In the genomic region with DNA sequence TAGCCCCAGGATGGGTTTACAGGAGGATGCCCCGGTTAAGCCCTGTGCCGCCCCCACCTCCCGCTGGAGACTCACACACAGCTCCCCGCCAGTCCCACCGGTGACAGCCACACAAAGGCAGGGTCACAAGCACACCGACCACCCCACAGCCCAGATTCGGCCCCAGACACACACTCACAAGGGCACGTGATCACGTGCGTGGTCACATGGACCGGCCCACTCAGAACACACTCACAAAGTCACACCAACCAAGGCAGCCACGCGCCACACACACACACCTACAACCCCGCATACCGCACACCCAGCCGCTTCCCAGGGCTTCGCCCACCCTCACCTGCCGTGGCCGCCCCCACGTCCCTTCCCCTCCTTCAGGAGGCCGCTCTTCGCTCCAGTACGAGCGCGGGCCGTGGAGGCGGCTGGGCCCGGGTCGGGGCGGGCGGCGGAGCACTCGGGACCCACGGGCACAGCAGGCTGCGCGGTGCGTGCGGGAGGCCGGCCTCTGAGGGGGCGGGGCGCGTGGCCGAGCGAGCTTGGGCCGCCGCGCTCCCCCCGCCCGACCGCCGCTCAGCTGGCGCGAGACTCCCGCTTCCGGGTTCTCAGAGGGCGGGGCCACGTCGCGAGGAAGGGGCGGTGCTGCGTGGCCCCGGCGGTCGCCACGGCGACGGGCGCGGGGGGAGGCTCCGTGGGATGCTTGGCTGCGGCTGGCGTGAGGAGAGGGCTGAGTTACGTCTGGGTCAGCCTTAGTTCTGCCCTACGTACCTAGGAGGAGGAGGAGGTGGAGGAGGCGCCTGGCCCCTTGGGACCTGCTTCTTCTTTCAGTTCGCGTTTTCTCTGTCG, we compare ENCODE assay signal across 1 cellular context.
TF ChIP-seq lines count a peak whose summit lies in the region.

A gene with protein sequence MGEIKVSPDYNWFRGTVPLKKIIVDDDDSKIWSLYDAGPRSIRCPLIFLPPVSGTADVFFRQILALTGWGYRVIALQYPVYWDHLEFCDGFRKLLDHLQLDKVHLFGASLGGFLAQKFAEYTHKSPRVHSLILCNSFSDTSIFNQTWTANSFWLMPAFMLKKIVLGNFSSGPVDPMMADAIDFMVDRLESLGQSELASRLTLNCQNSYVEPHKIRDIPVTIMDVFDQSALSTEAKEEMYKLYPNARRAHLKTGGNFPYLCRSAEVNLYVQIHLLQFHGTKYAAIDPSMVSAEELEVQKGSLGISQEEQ (minus strand): TSS at position 584 of the 837 bp plus-strand sequence. CDS start 6,345 bp downstream, outside the sequence.

TF ChIP-seq in HepG2, 621 proteins besides CTCF, POLR2A, EP300 and RAD21 (continued from another document and continues in another):
- TF ChIP-seq, protein P1, sequence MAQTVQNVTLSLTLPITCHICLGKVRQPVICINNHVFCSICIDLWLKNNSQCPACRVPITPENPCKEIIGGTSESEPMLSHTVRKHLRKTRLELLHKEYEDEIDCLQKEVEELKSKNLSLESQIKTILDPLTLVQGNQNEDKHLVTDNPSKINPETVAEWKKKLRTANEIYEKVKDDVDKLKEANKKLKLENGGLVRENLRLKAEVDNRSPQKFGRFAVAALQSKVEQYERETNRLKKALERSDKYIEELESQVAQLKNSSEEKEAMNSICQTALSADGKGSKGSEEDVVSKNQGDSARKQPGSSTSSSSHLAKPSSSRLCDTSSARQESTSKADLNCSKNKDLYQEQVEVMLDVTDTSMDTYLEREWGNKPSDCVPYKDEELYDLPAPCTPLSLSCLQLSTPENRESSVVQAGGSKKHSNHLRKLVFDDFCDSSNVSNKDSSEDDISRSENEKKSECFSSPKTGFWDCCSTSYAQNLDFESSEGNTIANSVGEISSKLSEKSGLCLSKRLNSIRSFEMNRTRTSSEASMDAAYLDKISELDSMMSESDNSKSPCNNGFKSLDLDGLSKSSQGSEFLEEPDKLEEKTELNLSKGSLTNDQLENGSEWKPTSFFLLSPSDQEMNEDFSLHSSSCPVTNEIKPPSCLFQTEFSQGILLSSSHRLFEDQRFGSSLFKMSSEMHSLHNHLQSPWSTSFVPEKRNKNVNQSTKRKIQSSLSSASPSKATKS (CRISPR knock-in tag; IDR thresholded peaks at IDR 0.05), result no peak
- TF ChIP-seq, protein P2, sequence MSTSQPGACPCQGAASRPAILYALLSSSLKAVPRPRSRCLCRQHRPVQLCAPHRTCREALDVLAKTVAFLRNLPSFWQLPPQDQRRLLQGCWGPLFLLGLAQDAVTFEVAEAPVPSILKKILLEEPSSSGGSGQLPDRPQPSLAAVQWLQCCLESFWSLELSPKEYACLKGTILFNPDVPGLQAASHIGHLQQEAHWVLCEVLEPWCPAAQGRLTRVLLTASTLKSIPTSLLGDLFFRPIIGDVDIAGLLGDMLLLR (CRISPR knock-in tag; IDR thresholded peaks at IDR 0.05), result no peak; the same call in none of the 2 replicates
- peak; percentile 75 for TF ChIP-seq MXD4 (CRISPR knock-in tag; IDR thresholded peaks at IDR 0.05)
- TF ChIP-seq FOXO1 (CRISPR knock-in tag; IDR thresholded peaks at IDR 0.05), result no peak
- TF ChIP-seq ZNF343 (CRISPR knock-in tag; IDR thresholded peaks at IDR 0.05), result no peak
- no peak for TF ChIP-seq ZNF644 (CRISPR knock-in tag; IDR thresholded peaks at IDR 0.05; ENCODE audit: low read depth)
- TF ChIP-seq ZNF775 (CRISPR knock-in tag; IDR thresholded peaks at IDR 0.05; ENCODE audit: borderline replicate concordance), result no peak
- TF ChIP-seq, protein P3, sequence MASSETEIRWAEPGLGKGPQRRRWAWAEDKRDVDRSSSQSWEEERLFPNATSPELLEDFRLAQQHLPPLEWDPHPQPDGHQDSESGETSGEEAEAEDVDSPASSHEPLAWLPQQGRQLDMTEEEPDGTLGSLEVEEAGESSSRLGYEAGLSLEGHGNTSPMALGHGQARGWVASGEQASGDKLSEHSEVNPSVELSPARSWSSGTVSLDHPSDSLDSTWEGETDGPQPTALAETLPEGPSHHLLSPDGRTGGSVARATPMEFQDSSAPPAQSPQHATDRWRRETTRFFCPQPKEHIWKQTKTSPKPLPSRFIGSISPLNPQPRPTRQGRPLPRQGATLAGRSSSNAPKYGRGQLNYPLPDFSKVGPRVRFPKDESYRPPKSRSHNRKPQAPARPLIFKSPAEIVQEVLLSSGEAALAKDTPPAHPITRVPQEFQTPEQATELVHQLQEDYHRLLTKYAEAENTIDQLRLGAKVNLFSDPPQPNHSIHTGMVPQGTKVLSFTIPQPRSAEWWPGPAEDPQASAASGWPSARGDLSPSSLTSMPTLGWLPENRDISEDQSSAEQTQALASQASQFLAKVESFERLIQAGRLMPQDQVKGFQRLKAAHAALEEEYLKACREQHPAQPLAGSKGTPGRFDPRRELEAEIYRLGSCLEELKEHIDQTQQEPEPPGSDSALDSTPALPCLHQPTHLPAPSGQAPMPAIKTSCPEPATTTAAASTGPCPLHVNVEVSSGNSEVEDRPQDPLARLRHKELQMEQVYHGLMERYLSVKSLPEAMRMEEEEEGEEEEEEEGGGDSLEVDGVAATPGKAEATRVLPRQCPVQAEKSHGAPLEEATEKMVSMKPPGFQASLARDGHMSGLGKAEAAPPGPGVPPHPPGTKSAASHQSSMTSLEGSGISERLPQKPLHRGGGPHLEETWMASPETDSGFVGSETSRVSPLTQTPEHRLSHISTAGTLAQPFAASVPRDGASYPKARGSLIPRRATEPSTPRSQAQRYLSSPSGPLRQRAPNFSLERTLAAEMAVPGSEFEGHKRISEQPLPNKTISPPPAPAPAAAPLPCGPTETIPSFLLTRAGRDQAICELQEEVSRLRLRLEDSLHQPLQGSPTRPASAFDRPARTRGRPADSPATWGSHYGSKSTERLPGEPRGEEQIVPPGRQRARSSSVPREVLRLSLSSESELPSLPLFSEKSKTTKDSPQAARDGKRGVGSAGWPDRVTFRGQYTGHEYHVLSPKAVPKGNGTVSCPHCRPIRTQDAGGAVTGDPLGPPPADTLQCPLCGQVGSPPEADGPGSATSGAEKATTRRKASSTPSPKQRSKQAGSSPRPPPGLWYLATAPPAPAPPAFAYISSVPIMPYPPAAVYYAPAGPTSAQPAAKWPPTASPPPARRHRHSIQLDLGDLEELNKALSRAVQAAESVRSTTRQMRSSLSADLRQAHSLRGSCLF (CRISPR knock-in tag; IDR thresholded peaks at IDR 0.05; ENCODE audit: borderline replicate concordance), result no peak
- TF ChIP-seq YEATS2 (CRISPR knock-in tag; IDR thresholded peaks at IDR 0.05; ENCODE audit: borderline replicate concordance), result 0 out of 2 replicates have a peak, but pooled peaks have one; percentile 45
- no peak for TF ChIP-seq NR2F1 (CRISPR knock-in tag; IDR thresholded peaks at IDR 0.05)
- peak; percentile 60 for TF ChIP-seq ZNF543 (CRISPR knock-in tag; IDR thresholded peaks at IDR 0.05)
- TF ChIP-seq, protein P4, sequence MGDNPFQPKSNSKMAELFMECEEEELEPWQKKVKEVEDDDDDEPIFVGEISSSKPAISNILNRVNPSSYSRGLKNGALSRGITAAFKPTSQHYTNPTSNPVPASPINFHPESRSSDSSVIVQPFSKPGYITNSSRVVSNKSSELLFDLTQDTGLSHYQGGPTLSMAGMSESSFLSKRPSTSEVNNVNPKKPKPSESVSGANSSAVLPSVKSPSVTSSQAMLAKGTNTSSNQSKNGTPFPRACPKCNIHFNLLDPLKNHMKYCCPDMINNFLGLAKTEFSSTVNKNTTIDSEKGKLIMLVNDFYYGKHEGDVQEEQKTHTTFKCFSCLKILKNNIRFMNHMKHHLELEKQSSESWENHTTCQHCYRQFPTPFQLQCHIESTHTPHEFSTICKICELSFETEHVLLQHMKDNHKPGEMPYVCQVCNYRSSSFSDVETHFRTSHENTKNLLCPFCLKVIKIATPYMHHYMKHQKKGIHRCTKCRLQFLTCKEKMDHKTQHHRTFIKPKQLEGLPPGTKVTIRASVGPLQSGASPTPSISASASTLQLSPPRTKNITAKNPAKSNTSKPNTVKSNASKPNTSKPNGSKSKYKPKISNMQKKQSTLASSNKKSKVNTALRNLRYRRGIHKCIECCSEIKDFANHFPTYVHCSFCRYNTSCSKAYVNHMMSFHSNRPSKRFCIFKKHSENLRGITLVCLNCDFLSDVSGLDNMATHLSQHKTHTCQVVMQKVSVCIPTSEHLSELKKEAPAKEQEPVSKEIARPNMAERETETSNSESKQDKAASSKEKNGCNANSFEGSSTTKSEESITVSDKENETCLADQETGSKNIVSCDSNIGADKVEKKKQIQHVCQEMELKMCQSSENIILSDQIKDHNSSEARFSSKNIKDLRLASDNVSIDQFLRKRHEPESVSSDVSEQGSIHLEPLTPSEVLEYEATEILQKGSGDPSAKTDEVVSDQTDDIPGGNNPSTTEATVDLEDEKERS (CRISPR knock-in tag; IDR thresholded peaks at IDR 0.05), result no peak
- TF ChIP-seq, protein P5, sequence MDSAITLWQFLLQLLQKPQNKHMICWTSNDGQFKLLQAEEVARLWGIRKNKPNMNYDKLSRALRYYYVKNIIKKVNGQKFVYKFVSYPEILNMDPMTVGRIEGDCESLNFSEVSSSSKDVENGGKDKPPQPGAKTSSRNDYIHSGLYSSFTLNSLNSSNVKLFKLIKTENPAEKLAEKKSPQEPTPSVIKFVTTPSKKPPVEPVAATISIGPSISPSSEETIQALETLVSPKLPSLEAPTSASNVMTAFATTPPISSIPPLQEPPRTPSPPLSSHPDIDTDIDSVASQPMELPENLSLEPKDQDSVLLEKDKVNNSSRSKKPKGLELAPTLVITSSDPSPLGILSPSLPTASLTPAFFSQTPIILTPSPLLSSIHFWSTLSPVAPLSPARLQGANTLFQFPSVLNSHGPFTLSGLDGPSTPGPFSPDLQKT (CRISPR knock-in tag; IDR thresholded peaks at IDR 0.05; ENCODE audit: borderline replicate concordance), result no peak
- TF ChIP-seq, protein P6, sequence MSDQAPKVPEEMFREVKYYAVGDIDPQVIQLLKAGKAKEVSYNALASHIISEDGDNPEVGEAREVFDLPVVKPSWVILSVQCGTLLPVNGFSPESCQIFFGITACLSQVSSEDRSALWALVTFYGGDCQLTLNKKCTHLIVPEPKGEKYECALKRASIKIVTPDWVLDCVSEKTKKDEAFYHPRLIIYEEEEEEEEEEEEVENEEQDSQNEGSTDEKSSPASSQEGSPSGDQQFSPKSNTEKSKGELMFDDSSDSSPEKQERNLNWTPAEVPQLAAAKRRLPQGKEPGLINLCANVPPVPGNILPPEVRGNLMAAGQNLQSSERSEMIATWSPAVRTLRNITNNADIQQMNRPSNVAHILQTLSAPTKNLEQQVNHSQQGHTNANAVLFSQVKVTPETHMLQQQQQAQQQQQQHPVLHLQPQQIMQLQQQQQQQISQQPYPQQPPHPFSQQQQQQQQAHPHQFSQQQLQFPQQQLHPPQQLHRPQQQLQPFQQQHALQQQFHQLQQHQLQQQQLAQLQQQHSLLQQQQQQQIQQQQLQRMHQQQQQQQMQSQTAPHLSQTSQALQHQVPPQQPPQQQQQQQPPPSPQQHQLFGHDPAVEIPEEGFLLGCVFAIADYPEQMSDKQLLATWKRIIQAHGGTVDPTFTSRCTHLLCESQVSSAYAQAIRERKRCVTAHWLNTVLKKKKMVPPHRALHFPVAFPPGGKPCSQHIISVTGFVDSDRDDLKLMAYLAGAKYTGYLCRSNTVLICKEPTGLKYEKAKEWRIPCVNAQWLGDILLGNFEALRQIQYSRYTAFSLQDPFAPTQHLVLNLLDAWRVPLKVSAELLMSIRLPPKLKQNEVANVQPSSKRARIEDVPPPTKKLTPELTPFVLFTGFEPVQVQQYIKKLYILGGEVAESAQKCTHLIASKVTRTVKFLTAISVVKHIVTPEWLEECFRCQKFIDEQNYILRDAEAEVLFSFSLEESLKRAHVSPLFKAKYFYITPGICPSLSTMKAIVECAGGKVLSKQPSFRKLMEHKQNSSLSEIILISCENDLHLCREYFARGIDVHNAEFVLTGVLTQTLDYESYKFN (CRISPR knock-in tag; conservative IDR thresholded peaks at IDR 0.05), result 0 out of 2 replicates have a peak, but pooled peaks have one; percentile 12
- TF ChIP-seq JUN (CRISPR knock-in tag; IDR thresholded peaks at IDR 0.05), result no peak
- TF ChIP-seq ZNF788 (CRISPR knock-in tag; IDR thresholded peaks at IDR 0.05; ENCODE audit: borderline replicate concordance), result no peak; the same call in 1 of the 2 replicates
- no peak for TF ChIP-seq ZNF619 (CRISPR knock-in tag; IDR thresholded peaks at IDR 0.05)
- peak; percentile 74; the same call in 1 of the 2 replicates for TF ChIP-seq DMAP1 (CRISPR knock-in tag; IDR thresholded peaks at IDR 0.05)
- peak; percentile 73 for TF ChIP-seq ZNF883 (CRISPR knock-in tag; IDR thresholded peaks at IDR 0.05; ENCODE audit: not compliant biosample characterization)
- TF ChIP-seq ESRRA (CRISPR knock-in tag; IDR thresholded peaks at IDR 0.05; ENCODE audit: low read depth), result no peak
- no peak for TF ChIP-seq CEBPB (IDR thresholded peaks at IDR 0.05; ENCODE audit: borderline replicate concordance, low read depth, low read length)
- TF ChIP-seq ZFP1 (CRISPR knock-in tag; IDR thresholded peaks at IDR 0.05), result no peak
- TF ChIP-seq, protein P7, sequence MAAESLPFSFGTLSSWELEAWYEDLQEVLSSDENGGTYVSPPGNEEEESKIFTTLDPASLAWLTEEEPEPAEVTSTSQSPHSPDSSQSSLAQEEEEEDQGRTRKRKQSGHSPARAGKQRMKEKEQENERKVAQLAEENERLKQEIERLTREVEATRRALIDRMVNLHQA (CRISPR knock-in tag; IDR thresholded peaks at IDR 0.05), result no peak
- peak; percentile 72 for TF ChIP-seq HDAC1 (CRISPR knock-in tag; IDR thresholded peaks at IDR 0.05)
- no peak for TF ChIP-seq ZNF446 (CRISPR knock-in tag; IDR thresholded peaks at IDR 0.05)
- TF ChIP-seq HNRNPH1 (optimal IDR thresholded peaks at IDR 0.05; ENCODE audit: low read depth, low read length), result no peak
- 0 out of 2 replicates have a peak, but pooled peaks have one; percentile 50 for TF ChIP-seq ZNF234 (CRISPR knock-in tag; conservative IDR thresholded peaks at IDR 0.05)
- TF ChIP-seq, protein P8, sequence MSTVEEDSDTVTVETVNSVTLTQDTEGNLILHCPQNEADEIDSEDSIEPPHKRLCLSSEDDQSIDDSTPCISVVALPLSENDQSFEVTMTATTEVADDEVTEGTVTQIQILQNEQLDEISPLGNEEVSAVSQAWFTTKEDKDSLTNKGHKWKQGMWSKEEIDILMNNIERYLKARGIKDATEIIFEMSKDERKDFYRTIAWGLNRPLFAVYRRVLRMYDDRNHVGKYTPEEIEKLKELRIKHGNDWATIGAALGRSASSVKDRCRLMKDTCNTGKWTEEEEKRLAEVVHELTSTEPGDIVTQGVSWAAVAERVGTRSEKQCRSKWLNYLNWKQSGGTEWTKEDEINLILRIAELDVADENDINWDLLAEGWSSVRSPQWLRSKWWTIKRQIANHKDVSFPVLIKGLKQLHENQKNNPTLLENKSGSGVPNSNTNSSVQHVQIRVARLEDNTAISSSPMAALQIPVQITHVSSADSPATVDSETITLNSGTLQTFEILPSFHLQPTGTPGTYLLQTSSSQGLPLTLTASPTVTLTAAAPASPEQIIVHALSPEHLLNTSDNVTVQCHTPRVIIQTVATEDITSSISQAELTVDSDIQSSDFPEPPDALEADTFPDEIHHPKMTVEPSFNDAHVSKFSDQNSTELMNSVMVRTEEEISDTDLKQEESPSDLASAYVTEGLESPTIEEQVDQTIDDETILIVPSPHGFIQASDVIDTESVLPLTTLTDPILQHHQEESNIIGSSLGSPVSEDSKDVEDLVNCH (CRISPR knock-in tag; IDR thresholded peaks at IDR 0.05), result no peak
- TF ChIP-seq ZNF451 (CRISPR knock-in tag; IDR thresholded peaks at IDR 0.05), result no peak
- TF ChIP-seq MAFK (conservative IDR thresholded peaks at IDR 0.05 in 1 of 2, IDR thresholded peaks at IDR 0.05 in 1 of 2; ENCODE audit: low read length in 2 of 2), result no peak
- peak; percentile 82 for TF ChIP-seq PHF8 (CRISPR knock-in tag; IDR thresholded peaks at IDR 0.05)
